Comparison of ENCODE assay signal across 8 cellular contexts in the genomic region with DNA sequence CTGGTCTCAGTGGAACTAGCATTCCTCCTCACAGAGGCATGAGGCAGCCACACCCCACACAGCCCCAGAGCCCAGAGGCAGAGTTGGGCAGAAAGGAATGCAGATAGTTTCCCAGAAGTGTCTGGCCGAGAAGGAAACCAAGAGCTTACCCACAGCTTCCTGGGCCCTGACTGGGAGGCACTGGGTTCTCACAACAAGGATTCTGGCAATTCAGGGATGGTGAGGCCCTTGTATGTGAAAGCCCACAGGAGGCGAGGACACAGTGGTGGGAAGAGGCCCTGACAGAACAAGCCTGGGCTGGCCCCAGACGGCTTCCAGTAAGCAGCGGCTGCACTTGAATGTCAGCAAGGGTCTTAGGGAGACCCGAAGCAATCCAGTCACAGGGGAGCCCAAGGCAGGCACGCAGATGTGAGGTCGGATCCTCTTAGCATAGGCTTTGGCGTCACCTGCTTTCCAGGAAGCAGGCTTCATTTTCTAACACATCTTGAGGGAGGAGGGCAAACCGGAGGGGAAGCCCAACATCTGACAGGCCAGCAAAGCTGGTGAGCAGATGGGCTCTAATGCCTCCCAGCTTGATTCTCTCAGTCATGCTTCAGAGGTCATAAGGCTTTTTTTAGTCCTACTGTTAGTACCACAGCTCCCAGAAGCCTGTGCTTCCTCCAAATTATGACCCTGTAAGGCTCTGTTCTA.
DNase-seq lines count a peak whose midpoint lies in the region; ATAC-seq and TF ChIP-seq lines count a peak whose summit lies in the region.

No MANE protein-coding gene starts in this region.

- no peaks in the 10 kb centered on the region for H3K27me3 ChIP-seq in Panc1 (ENCODE audit: control insufficient read depth, insufficient read depth, low read length)
- no peaks in the 10 kb centered on the region for H3K27me3 ChIP-seq in rectal smooth muscle tissue (ENCODE audit: control insufficient read depth, insufficient read depth, low read length)
- H3K27me3 ChIP-seq in aorta (ENCODE audit: control insufficient read depth in 1 of 2, insufficient read depth in 2 of 2, low read length in 1 of 2) = no peaks in the 10 kb centered on the region

- CTCF ChIA-PET in Panc1 (lab: Charles Lee) = interaction anchor here (0.7 kb wide), 1 partner anchor 23 kb away, joined by 8 read pairs; no protein-coding TSS in a partner anchor

- DNase-seq in D341Med (ENCODE audit: low spot score) (peak; percentile 83), Panc1 (ENCODE audit: low read depth, low spot score) (no peak), aorta (no peak), amygdala (lab: John Stamatoyannopoulos, UW) (no peak)

- peaks cover 6% of the 10 kb centered on the region; the same call in 1 of the 2 replicates for H3K4me1 ChIP-seq in Panc1 (ENCODE audit: control insufficient read depth, insufficient read depth, low read length)
- peaks cover 16% of the 10 kb centered on the region for H3K4me1 ChIP-seq in rectal smooth muscle tissue (ENCODE audit: control insufficient read depth, insufficient read depth, low read length)
- H3K4me1 ChIP-seq in aorta (ENCODE audit: control insufficient read depth in 1 of 2, insufficient read depth in 2 of 2, low read length in 2 of 2) = no peaks in the 10 kb centered on the region

- H3K4me3 ChIP-seq in Panc1 (ENCODE audit: low read depth in 2 of 2, low read length in 2 of 2) = no peak overlapping the region
- no peak overlapping the region for H3K4me3 ChIP-seq in rectal smooth muscle tissue (ENCODE audit: low read length)
- H3K4me3 ChIP-seq in aorta (ENCODE audit: low read length in 2 of 2) = no peak overlapping the region

- POLR2A ChIA-PET in Panc1 (lab: Charles Lee) = no interaction called here

- no peak overlapping the region for H3K27ac ChIP-seq in Panc1 (ENCODE audit: low read length)
- H3K27ac ChIP-seq in rectal smooth muscle tissue (ENCODE audit: low read depth, low read length) = peak overlapping the region; percentile 94
- no peak overlapping the region for H3K27ac ChIP-seq in aorta (ENCODE audit: low read depth in 1 of 2, low read length in 2 of 2)

- intact Hi-C loops in Panc1 (cut with micrococcal nuclease; ENCODE audit: unreplicated experiment) = no loop called here
- intact Hi-C loops in aorta (cut with DNase I) = no loop called here

- WGBS in aorta, 2 donors = 45 to 64% methylated on average over 9 of the region's 9 CpGs

- ATAC-seq in GM19023 (IDR thresholded peaks at IDR 0.05; ENCODE audit: unreplicated experiment) (peak; percentile 93), HG03135 (IDR thresholded peaks at IDR 0.05; ENCODE audit: unreplicated experiment) (peak; percentile 79), Panc1 (peak; percentile 15; the same call in 1 of the 2 replicates), esophagus mucosa (peak; percentile 88), aorta (ENCODE audit: low FRiP score) (no peak)

- H3K9ac ChIP-seq in rectal smooth muscle tissue (ENCODE audit: low read length) = no peak overlapping the region

- in situ Hi-C loops in Panc1 (cut with HindIII; ENCODE audit: low pct_unique_long_range_greater_than_20kb, low sequenced_read_pairs) = no loop called here

- BruUV-seq in Panc1 (replicated peaks; lab: Mats Ljungman, UMichigan) = no TSS peak

- no peaks in the 10 kb centered on the region for H3K9me3 ChIP-seq in Panc1 (ENCODE audit: control insufficient read depth, insufficient read depth, low read depth, low read length)
- H3K9me3 ChIP-seq in aorta (ENCODE audit: control insufficient read depth, low read length) = no peaks in the 10 kb centered on the region

- no peak for TF ChIP-seq CTCF in Panc1 (IDR thresholded peaks at IDR 0.05)

- H3K36me3 ChIP-seq in Panc1 (ENCODE audit: control insufficient read depth, insufficient read depth, low read length) = no peaks in the 10 kb centered on the region
- no peaks in the 10 kb centered on the region for H3K36me3 ChIP-seq in rectal smooth muscle tissue (ENCODE audit: control insufficient read depth, insufficient read depth, low read length)
- H3K36me3 ChIP-seq in aorta (ENCODE audit: control insufficient read depth in 1 of 2, insufficient read depth in 2 of 2, low read length in 1 of 2) = no peaks in the 10 kb centered on the region
